In genomic region chr11:47980907-47981621, GRCh38 we compare ENCODE assay signal across 8 cellular contexts. TPM values are rescaled to one million over a fixed set of nuclear protein-coding genes. Genes with fewer than 3 reads are reported as not detected.
A peak's percentile ranks its signal among the peaks of the same experiment; 100 is the strongest.
DNase-seq lines count a peak whose midpoint lies in the region; TF ChIP-seq lines count a peak whose summit lies in the region.

No MANE protein-coding gene starts in this region.

- peak; percentile 72 for DNase-seq in NCI-H748 (lab: John Stamatoyannopoulos, UW; ENCODE audit: unreplicated experiment)
- no peak for DNase-seq in NCI-H748 treated with DMSO at 0.1 percent for 48 hours (lab: John Stamatoyannopoulos, UW)
- DNase-seq in HCEC 1CT, result peak; percentile 43
- peak; percentile 52 for DNase-seq in MG63
- DNase-seq in left ventricle myocardium inferior, result peak; percentile 35
- peak; percentile 63 for DNase-seq in progenitor cell of endocrine pancreas (ENCODE audit: low spot score, unreplicated experiment)
- DNase-seq in NCI-H1436 (lab: John Stamatoyannopoulos, UW), result no peak

- intact Hi-C loops in left ventricle myocardium inferior (cut with micrococcal nuclease), result no loop called here

- H3K36me3 ChIP-seq in MG63, result peaks cover 17% of the 10 kb centered on the region
- H3K36me3 ChIP-seq in left ventricle myocardium inferior, result no peaks in the 10 kb centered on the region

- peaks cover 34% of the 10 kb centered on the region for H3K4me1 Mint-ChIP-seq in activated naive CD4-positive, alpha-beta T cell treated with anti-CD3 and anti-CD28 coated beads, Interleukin-2, amount 50 U/mL, for 24 hours
- peaks cover 11% of the 10 kb centered on the region for H3K4me1 Mint-ChIP-seq in progenitor cell of endocrine pancreas (ENCODE audit: low read depth)

- no peaks in the 10 kb centered on the region for H3K36me3 Mint-ChIP-seq in activated naive CD4-positive, alpha-beta T cell treated with anti-CD3 and anti-CD28 coated beads, Interleukin-2, amount 50 U/mL, for 24 hours
- no peaks in the 10 kb centered on the region for H3K36me3 Mint-ChIP-seq in progenitor cell of endocrine pancreas (ENCODE audit: insufficient read depth)

- TF ChIP-seq CTCF in left ventricle myocardium inferior (IDR thresholded peaks at IDR 0.05; ENCODE audit: borderline replicate concordance) (peak; percentile 46), progenitor cell of endocrine pancreas (IDR thresholded peaks at IDR 0.05; ENCODE audit: unreplicated experiment) (peak; percentile 27)

- no peak overlapping the region for H3K27ac Mint-ChIP-seq in activated naive CD4-positive, alpha-beta T cell treated with anti-CD3 and anti-CD28 coated beads, Interleukin-2, amount 50 U/mL, for 24 hours
- no peak overlapping the region for H3K27ac Mint-ChIP-seq in progenitor cell of endocrine pancreas

- peaks cover 19% of the 10 kb centered on the region for H3K4me1 ChIP-seq in left ventricle myocardium inferior

- no peaks in the 10 kb centered on the region for H3K9me3 Mint-ChIP-seq in activated naive CD4-positive, alpha-beta T cell treated with anti-CD3 and anti-CD28 coated beads, Interleukin-2, amount 50 U/mL, for 24 hours
- no peaks in the 10 kb centered on the region for H3K9me3 Mint-ChIP-seq in progenitor cell of endocrine pancreas (ENCODE audit: low read depth)

- peak overlapping the region; percentile 69 for H3K27ac ChIP-seq in left ventricle myocardium inferior (replicated peaks)

- H3K27me3 Mint-ChIP-seq in activated naive CD4-positive, alpha-beta T cell treated with anti-CD3 and anti-CD28 coated beads, Interleukin-2, amount 50 U/mL, for 24 hours, result no peaks in the 10 kb centered on the region
- peaks cover 13% of the 10 kb centered on the region for H3K27me3 Mint-ChIP-seq in progenitor cell of endocrine pancreas

- H3K27me3 ChIP-seq in MG63 (no peaks in the 10 kb centered on the region), left ventricle myocardium inferior (ENCODE audit: low read depth) (peaks cover 25% of the 10 kb centered on the region)

- peak overlapping the region; percentile 91 for H3K4me3 Mint-ChIP-seq in activated naive CD4-positive, alpha-beta T cell treated with anti-CD3 and anti-CD28 coated beads, Interleukin-2, amount 50 U/mL, for 24 hours
- peak overlapping the region; percentile 79 for H3K4me3 Mint-ChIP-seq in progenitor cell of endocrine pancreas (ENCODE audit: low read depth)

- peak overlapping the region; percentile 77 for H3K4me3 ChIP-seq in MG63
- peak overlapping the region; percentile 91 for H3K4me3 ChIP-seq in left ventricle myocardium inferior

- no peaks in the 10 kb centered on the region for H3K9me3 ChIP-seq in MG63
- no peaks in the 10 kb centered on the region for H3K9me3 ChIP-seq in left ventricle myocardium inferior (replicated peaks)

RNA-seq across cellular contexts. Expression of gene PTPRJ, which starts 0.7 kb away (rescaled TPM):
- total RNA-seq in MG63 (2014; rRNA removed; shearing (Covaris generic); ENCODE audit: low replicate concordance), result 7.7 and 9.2 TPM in 2 replicates
- 6.8 TPM for total RNA-seq in left ventricle myocardium inferior
- 18.9 and 19.1 TPM in 2 replicates for total RNA-seq in progenitor cell of endocrine pancreas

Comparison
In these comparisons a context has a peak if more than half of its experiments do, and no peak if none do; other contexts are left out.
1. DNase-seq: peak in NCI-H748 (single experiment), HCEC 1CT (single experiment), MG63 (single experiment), left ventricle myocardium inferior (single experiment) and progenitor cell of endocrine pancreas (single experiment); none in NCI-H748 treated with DMSO at 0.1 percent for 48 hours (single experiment) and NCI-H1436 (single experiment).